In genomic region chr7:140192176-140192575, GRCh38 we compare ENCODE assay signal across 3 cellular contexts.
TF ChIP-seq lines count a peak whose summit lies in the region.

No MANE protein-coding gene starts in this region.

TF ChIP-seq in HepG2, 621 proteins besides CTCF, POLR2A, EP300 and RAD21:
- TF ChIP-seq ZNF496 (CRISPR knock-in tag; IDR thresholded peaks at IDR 0.05; ENCODE audit: insufficient replicate concordance) (no peak), RNF2 (conservative IDR thresholded peaks at IDR 0.05; ENCODE audit: low read depth) (no peak), ZBTB49 (CRISPR knock-in tag; IDR thresholded peaks at IDR 0.05; ENCODE audit: borderline replicate concordance) (no peak)

TF ChIP-seq in WTC11, 78 proteins besides CTCF, POLR2A, EP300 and RAD21:
- peak; percentile 47; the same call in 1 of the 2 replicates for TF ChIP-seq PRDM15 (CRISPR knock-in tag; IDR thresholded peaks at IDR 0.05)
- no peak for TF ChIP-seq ZNF263 (CRISPR knock-in tag; IDR thresholded peaks at IDR 0.05; ENCODE audit: low read depth)

TF ChIP-seq in H1, 55 proteins besides CTCF, POLR2A, EP300 and RAD21:
- no peak for TF ChIP-seq SP2 (IDR thresholded peaks at IDR 0.05; ENCODE audit: low read length)
- no peak for TF ChIP-seq CHD2 (IDR thresholded peaks at IDR 0.05; ENCODE audit: low read length)
- no peak for TF ChIP-seq TAF7 (optimal IDR thresholded peaks at IDR 0.05; ENCODE audit: borderline replicate concordance, low read depth, low read length)
- no peak for TF ChIP-seq KDM4A (IDR thresholded peaks at IDR 0.05; ENCODE audit: low read depth, low read length, severe bottlenecking)
- no peak for TF ChIP-seq CEBPB (IDR thresholded peaks at IDR 0.05; ENCODE audit: low read depth, low read length)
